Comparison of ENCODE assay signal across 26 cellular contexts in the genomic region with DNA sequence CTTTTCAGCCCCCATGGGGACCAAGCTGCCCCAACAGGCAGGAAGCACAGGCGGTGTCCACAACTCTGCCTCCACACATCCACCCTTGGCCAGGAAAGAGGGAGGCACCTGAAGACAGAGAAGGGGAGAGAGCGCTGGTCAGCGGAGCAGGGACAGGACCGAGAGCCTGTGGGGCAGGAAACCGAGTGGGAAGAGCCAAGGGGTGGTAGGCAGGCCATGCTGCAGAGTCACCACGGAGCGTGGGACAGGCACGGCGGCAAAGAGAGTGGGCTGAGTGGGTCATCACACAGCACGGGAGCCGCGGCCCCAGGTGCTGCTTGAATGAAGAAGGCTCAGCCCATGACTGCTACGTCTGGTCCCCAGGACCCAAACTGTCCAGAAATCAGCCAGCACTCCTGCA.
"Had no signal": no experiment of that assay in that cellular context is flagged by ENCODE, and none has a peak within 500 bp of the region (broad histone marks: within the 10 kb centered on the region; RNA-seq: fewer than 3 reads in every experiment).

No MANE protein-coding gene starts in this region.

- H3K4me1 ChIP-seq: SJCRH30 had no signal

- DNase-seq: activated CD4-positive, alpha-beta T cell treated with anti-CD3 and anti-CD28 coated beads for 1 hour; activated CD4-positive, alpha-beta T cell treated with anti-CD3 and anti-CD28 coated beads, Interleukin-2, amount 10 ng/mL, durations not matched to agents 24 days and 14 days; activated CD4-positive, alpha-beta T cell treated with anti-CD3 and anti-CD28 coated beads, Interleukin-2, amount 50 U/mL, for 48 hours; activated CD4-positive, CD25-positive, alpha-beta regulatory T cell; activated CD8-positive, alpha-beta T cell treated with anti-CD3 and anti-CD28 coated beads, Interleukin-2, amount 10 ng/mL, durations not matched to agents 7 days and 5 days; activated naive CD4-positive, alpha-beta T cell treated with anti-CD3 and anti-CD28 coated beads, Interleukin-2, amount 10 ng/mL, durations not matched to agents 7 days and 5 days; activated T-cell treated with anti-CD3 and anti-CD28 coated beads, Interleukin-2, amount 50 U/mL, for 24 hours; amniotic stem cell; aorta; brain microvascular endothelial cell; Kasumi-1; KG1; MG63; NCI-H1048; NCI-H1105 treated with DMSO at 0.1 percent for 48 hours; NCI-H1436; NCI-H1694; NCI-H1930; NCI-H345; NCI-H524 treated with DMSO at 0.1 percent for 48 hours; SHP77; SJCRH30; T1000; WERI-Rb-1 had no signal

- ATAC-seq: activated CD8-positive, alpha-beta T cell treated with anti-CD3 and anti-CD28 coated beads, Interleukin-2, amount 10 ng/mL, durations not matched to agents 7 days and 5 days; Panc1 had no signal

- H3K27me3 ChIP-seq: brain microvascular endothelial cell, MG63 had no signal

- H3K36me3 ChIP-seq: brain microvascular endothelial cell, MG63, SJCRH30, WERI-Rb-1 had no signal

- H3K27ac ChIP-seq: brain microvascular endothelial cell, SJCRH30, SK-N-MC, WERI-Rb-1 had no signal

- H3K4me3 ChIP-seq: MG63, SJCRH30, SK-N-MC had no signal

- H3K9me3 ChIP-seq: MG63, SJCRH30 had no signal
